12 cellular contexts compared by ENCODE assay signal in the genomic region with DNA sequence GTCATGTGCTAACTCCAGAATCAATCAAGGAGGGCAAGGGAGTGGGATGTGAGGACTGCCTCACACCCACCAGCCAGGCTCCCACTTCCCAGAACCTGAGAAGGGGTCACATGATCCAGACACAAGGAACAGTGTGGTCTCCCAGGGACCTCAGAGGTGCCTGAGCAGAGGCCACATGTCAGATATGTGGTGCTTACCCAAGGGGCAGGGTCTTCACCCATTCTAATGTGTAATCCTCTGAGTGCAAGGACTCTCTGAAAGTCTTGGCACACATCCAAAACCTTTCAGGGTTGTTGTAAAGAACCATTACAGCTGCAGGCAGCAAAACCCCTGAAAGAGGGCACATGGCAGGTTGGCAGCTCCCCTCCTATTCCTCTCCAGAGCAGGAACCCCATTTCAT.
"Had no signal": no experiment of that assay in that cellular context is flagged by ENCODE, and none has a peak within 500 bp of the region (broad histone marks: within the 10 kb centered on the region; RNA-seq: fewer than 3 reads in every experiment).

No MANE protein-coding gene starts in this region.

- H3K27me3 Mint-ChIP-seq: activated T-helper 17 cell treated with anti-CD3 and anti-CD28 coated beads, Interleukin-2, amount 50 U/mL, for 72 hours; memory B cell had no signal

- H3K4me3 Mint-ChIP-seq: activated naive CD4-positive, alpha-beta T cell treated with anti-CD3 and anti-CD28 coated beads for 36 hours; activated T-helper 17 cell treated with anti-CD3 and anti-CD28 coated beads, Interleukin-2, amount 50 U/mL, for 72 hours; memory B cell; nephron; stimulated activated naive B cell treated with anti-CD40 and anti-IgM and Interleukin-4, amounts not matched to agents 10 μg/mL and 1 μg/mL and 100 μg/mL, for 72 hours had no signal

- H3K27ac Mint-ChIP-seq: activated naive CD4-positive, alpha-beta T cell treated with anti-CD3 and anti-CD28 coated beads for 36 hours; activated T-helper 17 cell treated with anti-CD3 and anti-CD28 coated beads, Interleukin-2, amount 50 U/mL, for 72 hours; memory B cell; nephron; stimulated activated naive B cell treated with anti-CD40 and anti-IgM and Interleukin-4, amounts not matched to agents 10 μg/mL and 1 μg/mL and 100 μg/mL, for 72 hours had no signal

- H3K27me3 ChIP-seq: left lung, sigmoid colon, tibial nerve had no signal

- H3K4me1 ChIP-seq: heart left ventricle, left lung, psoas muscle, sigmoid colon, tibial nerve had no signal

- H3K36me3 Mint-ChIP-seq: memory B cell; stimulated activated naive B cell treated with anti-CD40 and anti-IgM and Interleukin-4, amounts not matched to agents 10 μg/mL and 1 μg/mL and 100 μg/mL, for 72 hours had no signal

- H3K9me3 ChIP-seq: heart left ventricle, left lung, psoas muscle, sigmoid colon, tibial nerve had no signal

- H3K36me3 ChIP-seq: heart left ventricle, left lung, sigmoid colon, tibial nerve had no signal

- DNase-seq: activated CD4-positive, alpha-beta T cell treated with anti-CD3 and anti-CD28 coated beads for 48 hours; activated naive CD4-positive, alpha-beta T cell treated with anti-CD3 and anti-CD28 coated beads for 36 hours; heart left ventricle; left lung; psoas muscle; sigmoid colon; stimulated activated CD4-positive, alpha-beta T cell treated with anti-CD3 and anti-CD28 coated beads, Interleukin-2, amount 100 ng/mL, for 24 hours; stimulated activated naive B cell treated with anti-CD40 and anti-IgM and Interleukin-4, amounts not matched to agents 10 μg/mL and 1 μg/mL and 100 μg/mL, for 72 hours had no signal

- H3K9me3 Mint-ChIP-seq: activated T-helper 17 cell treated with anti-CD3 and anti-CD28 coated beads, Interleukin-2, amount 50 U/mL, for 72 hours; nephron; stimulated activated naive B cell treated with anti-CD40 and anti-IgM and Interleukin-4, amounts not matched to agents 10 μg/mL and 1 μg/mL and 100 μg/mL, for 72 hours had no signal

- H3K27ac ChIP-seq: heart left ventricle, left lung, psoas muscle, sigmoid colon, tibial nerve had no signal

- H3K4me3 ChIP-seq: heart left ventricle, left lung, psoas muscle, sigmoid colon, tibial nerve had no signal

- H3K4me1 Mint-ChIP-seq: activated T-helper 17 cell treated with anti-CD3 and anti-CD28 coated beads, Interleukin-2, amount 50 U/mL, for 72 hours; memory B cell; stimulated activated naive B cell treated with anti-CD40 and anti-IgM and Interleukin-4, amounts not matched to agents 10 μg/mL and 1 μg/mL and 100 μg/mL, for 72 hours had no signal
